In the genomic region with DNA sequence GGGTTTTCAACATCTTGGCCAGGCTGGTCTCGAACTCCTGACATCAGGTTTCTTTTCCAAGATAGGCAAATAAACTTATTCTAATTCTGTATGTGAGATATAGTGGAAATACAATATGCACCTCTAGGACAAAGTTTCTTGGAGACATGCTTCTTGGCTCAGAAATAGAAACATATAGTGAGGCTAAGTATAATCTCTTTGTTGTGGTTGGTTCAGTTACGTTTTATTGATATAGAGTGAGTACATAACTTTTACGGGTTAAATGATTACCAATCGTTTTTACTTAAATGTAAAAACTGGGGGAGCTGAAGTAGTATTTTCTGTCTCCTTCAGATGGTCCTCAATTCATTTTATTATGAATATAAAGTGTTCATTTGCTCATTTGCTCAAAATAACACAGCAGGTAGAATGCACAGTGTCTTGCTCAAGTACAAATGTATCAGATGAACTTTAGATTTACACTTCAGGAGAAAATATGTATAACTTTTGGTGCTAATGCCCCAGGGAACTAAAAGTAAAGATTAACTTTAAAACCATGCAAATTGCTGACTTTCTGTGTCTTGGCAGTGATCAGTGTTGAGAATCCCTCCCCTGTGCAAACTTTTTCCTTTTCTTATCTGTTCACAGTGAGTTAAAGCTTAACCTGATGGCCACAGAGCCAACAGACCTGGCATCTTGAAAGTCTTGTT, we compare ENCODE assay signal across 8 cellular contexts.
DNase-seq lines count a peak whose midpoint lies in the region; ATAC-seq and TF ChIP-seq lines count a peak whose summit lies in the region.

No MANE protein-coding gene starts in this region.

- H3K4me1 Mint-ChIP-seq in activated CD4-positive, alpha-beta T cell treated with anti-CD3 and anti-CD28 coated beads, Interleukin-2, amount 10 ng/mL, durations not matched to agents 7 days and 5 days, result peaks cover 83% of the 10 kb centered on the region
- H3K4me1 Mint-ChIP-seq in endodermal cell, result peaks cover 79% of the 10 kb centered on the region

- H3K36me3 Mint-ChIP-seq in activated CD4-positive, alpha-beta T cell treated with anti-CD3 and anti-CD28 coated beads, Interleukin-2, amount 10 ng/mL, durations not matched to agents 7 days and 5 days (ENCODE audit: low read depth), result peaks cover 8% of the 10 kb centered on the region
- H3K36me3 Mint-ChIP-seq in endodermal cell (ENCODE audit: low read depth), result peaks cover 3% of the 10 kb centered on the region

- CTCF ChIA-PET in activated CD4-positive, alpha-beta T cell treated with anti-CD3 and anti-CD28 coated beads, Interleukin-2, amount 10 ng/mL, durations not matched to agents 7 days and 5 days (lab: Charles Lee), result interaction anchor here (0.6 to 2.5 kb wide), 3 partner anchors 90 to 388 kb away, joined by 3 to 7 read pairs (median 3); no protein-coding TSS in a partner anchor

- H3K4me3 ChIP-seq in endodermal cell (ENCODE audit: low read length) (peak overlapping the region; percentile 75), suprapubic skin (no peak overlapping the region)

- H3K4me1 ChIP-seq in endodermal cell (ENCODE audit: control insufficient read depth, insufficient read depth, low read length), result peaks cover 21% of the 10 kb centered on the region
- H3K4me1 ChIP-seq in suprapubic skin, result peaks cover 85% of the 10 kb centered on the region

- TF ChIP-seq CTCF in endodermal cell (conservative IDR thresholded peaks at IDR 0.05) (no peak), suprapubic skin (IDR thresholded peaks at IDR 0.05) (no peak)

- H3K27me3 ChIP-seq in endodermal cell (ENCODE audit: control insufficient read depth, insufficient read depth, low read length, poor library complexity, severe bottlenecking) (no peaks in the 10 kb centered on the region), suprapubic skin (no peaks in the 10 kb centered on the region)

- 72 to 92% methylated on average over 2 to 3 of the region's 4 CpGs for WGBS in endodermal cell (ENCODE audit: insufficient coverage in 1 of 2, insufficient read length in 1 of 2), 2 experiments
- 54% methylated on average over 4 of the region's 4 CpGs for WGBS in suprapubic skin

- H3K27ac ChIP-seq in endodermal cell (ENCODE audit: low read depth, low read length) (no peak overlapping the region), suprapubic skin (peak overlapping the region; percentile 81)

- peak overlapping the region; percentile 60 for H3K27ac Mint-ChIP-seq in activated CD4-positive, alpha-beta T cell treated with anti-CD3 and anti-CD28 coated beads, Interleukin-2, amount 10 ng/mL, durations not matched to agents 7 days and 5 days
- H3K27ac Mint-ChIP-seq in endodermal cell, result peak overlapping the region; percentile 81

- H3K4me3 Mint-ChIP-seq in activated CD4-positive, alpha-beta T cell treated with anti-CD3 and anti-CD28 coated beads, Interleukin-2, amount 10 ng/mL, durations not matched to agents 7 days and 5 days, result no peak overlapping the region
- peak overlapping the region; percentile 89 for H3K4me3 Mint-ChIP-seq in endodermal cell

- peak; percentile 74 for ATAC-seq in HG03139 (IDR thresholded peaks at IDR 0.05; ENCODE audit: unreplicated experiment)

- no peak for TF ChIP-seq EP300 in suprapubic skin (IDR thresholded peaks at IDR 0.05)

- H3K36me3 ChIP-seq in endodermal cell (ENCODE audit: control insufficient read depth, insufficient read depth, low read length) (no peaks in the 10 kb centered on the region), suprapubic skin (no peaks in the 10 kb centered on the region)

- POLR2A ChIA-PET in activated CD4-positive, alpha-beta T cell treated with anti-CD3 and anti-CD28 coated beads, Interleukin-2, amount 10 ng/mL, durations not matched to agents 7 days and 5 days (lab: Charles Lee), result no interaction called here

- no peaks in the 10 kb centered on the region for H3K27me3 Mint-ChIP-seq in activated CD4-positive, alpha-beta T cell treated with anti-CD3 and anti-CD28 coated beads, Interleukin-2, amount 10 ng/mL, durations not matched to agents 7 days and 5 days
- no peaks in the 10 kb centered on the region for H3K27me3 Mint-ChIP-seq in endodermal cell (ENCODE audit: insufficient read depth)

- H3K9me3 ChIP-seq in endodermal cell (ENCODE audit: control insufficient read depth, low read length) (no peaks in the 10 kb centered on the region), suprapubic skin (no peaks in the 10 kb centered on the region)

- no peaks in the 10 kb centered on the region for H3K9me3 Mint-ChIP-seq in activated CD4-positive, alpha-beta T cell treated with anti-CD3 and anti-CD28 coated beads, Interleukin-2, amount 10 ng/mL, durations not matched to agents 7 days and 5 days
- H3K9me3 Mint-ChIP-seq in endodermal cell, result no peaks in the 10 kb centered on the region

- H3K9ac ChIP-seq in endodermal cell (ENCODE audit: extremely low read depth, low read length, poor library complexity, severe bottlenecking), result peak overlapping the region; percentile 41

- DNase-seq in activated CD4-positive, alpha-beta T cell treated with anti-CD3 and anti-CD28 coated beads, Interleukin-2, amount 10 ng/mL, durations not matched to agents 7 days and 5 days, result no peak
- DNase-seq in activated CD4-positive, alpha-beta T cell treated with anti-CD3 and anti-CD28 coated beads for 4 hours, result no peak
- no peak for DNase-seq in endodermal cell
- no peak for DNase-seq in suprapubic skin (ENCODE audit: low spot score in 2 of 2)
- no peak for DNase-seq in NCI-H1436 (lab: John Stamatoyannopoulos, UW)
- no peak for DNase-seq in NCI-H2171 (lab: John Stamatoyannopoulos, UW)
- no peak for DNase-seq in NCI-H510A treated with DMSO at 0.1 percent for 48 hours (lab: John Stamatoyannopoulos, UW)

- no peak for TF ChIP-seq POLR2A in suprapubic skin (IDR thresholded peaks at IDR 0.05)
